In the genomic region with DNA sequence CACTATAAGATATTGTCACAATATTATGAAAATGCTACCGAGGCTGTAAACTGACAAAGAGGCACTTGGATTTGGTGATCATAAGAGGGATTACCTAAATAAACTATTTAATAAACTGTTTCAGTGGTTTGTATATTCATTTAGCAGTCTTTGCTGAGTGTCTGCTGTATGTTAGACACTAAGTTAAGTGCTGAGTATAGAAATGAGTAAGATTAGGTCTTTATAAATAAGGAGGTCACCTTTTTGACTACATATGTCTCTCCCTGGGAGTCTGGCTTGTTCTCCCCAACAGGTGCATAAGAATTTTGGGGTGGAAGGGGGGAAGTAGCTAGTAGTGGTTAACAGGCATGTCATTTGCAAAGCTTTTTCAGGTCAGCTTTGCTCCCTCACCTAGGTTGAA, we compare ENCODE assay signal across 1 cellular context.
A peak's percentile ranks its signal among the peaks of the same experiment; 100 is the strongest.
TF ChIP-seq lines count a peak whose summit lies in the region.

No MANE protein-coding gene starts in this region.

TF ChIP-seq in GM12878, 131 proteins besides CTCF, POLR2A, EP300 and RAD21 (continued from another document):
- no peak for TF ChIP-seq BCL3 (IDR thresholded peaks at IDR 0.05; ENCODE audit: borderline replicate concordance, insufficient read depth, low read depth, low read length, poor library complexity, severe bottlenecking)
- TF ChIP-seq JUND (IDR thresholded peaks at IDR 0.05; ENCODE audit: low read depth, low read length) = no peak
- peak; percentile 53 for TF ChIP-seq JUNB (IDR thresholded peaks at IDR 0.05)
- TF ChIP-seq GABPA (IDR thresholded peaks at IDR 0.05; ENCODE audit: low read depth) = no peak
- TF ChIP-seq CBFB (IDR thresholded peaks at IDR 0.05; ENCODE audit: low read depth) = no peak
- peak; percentile 14; the same call in 1 of the 2 replicates for TF ChIP-seq RUNX3 (IDR thresholded peaks at IDR 0.05; ENCODE audit: low read length)
- no peak for TF ChIP-seq TCF3 (IDR thresholded peaks at IDR 0.05; ENCODE audit: borderline replicate concordance, insufficient read depth, low read depth, low read length)
- TF ChIP-seq MTA3 (IDR thresholded peaks at IDR 0.05; ENCODE audit: borderline replicate concordance, low read length) = 0 out of 2 replicates have a peak, but pooled peaks have one; percentile 50
- no peak for TF ChIP-seq RELB (IDR thresholded peaks at IDR 0.05; ENCODE audit: low read depth)
